In the genomic region with DNA sequence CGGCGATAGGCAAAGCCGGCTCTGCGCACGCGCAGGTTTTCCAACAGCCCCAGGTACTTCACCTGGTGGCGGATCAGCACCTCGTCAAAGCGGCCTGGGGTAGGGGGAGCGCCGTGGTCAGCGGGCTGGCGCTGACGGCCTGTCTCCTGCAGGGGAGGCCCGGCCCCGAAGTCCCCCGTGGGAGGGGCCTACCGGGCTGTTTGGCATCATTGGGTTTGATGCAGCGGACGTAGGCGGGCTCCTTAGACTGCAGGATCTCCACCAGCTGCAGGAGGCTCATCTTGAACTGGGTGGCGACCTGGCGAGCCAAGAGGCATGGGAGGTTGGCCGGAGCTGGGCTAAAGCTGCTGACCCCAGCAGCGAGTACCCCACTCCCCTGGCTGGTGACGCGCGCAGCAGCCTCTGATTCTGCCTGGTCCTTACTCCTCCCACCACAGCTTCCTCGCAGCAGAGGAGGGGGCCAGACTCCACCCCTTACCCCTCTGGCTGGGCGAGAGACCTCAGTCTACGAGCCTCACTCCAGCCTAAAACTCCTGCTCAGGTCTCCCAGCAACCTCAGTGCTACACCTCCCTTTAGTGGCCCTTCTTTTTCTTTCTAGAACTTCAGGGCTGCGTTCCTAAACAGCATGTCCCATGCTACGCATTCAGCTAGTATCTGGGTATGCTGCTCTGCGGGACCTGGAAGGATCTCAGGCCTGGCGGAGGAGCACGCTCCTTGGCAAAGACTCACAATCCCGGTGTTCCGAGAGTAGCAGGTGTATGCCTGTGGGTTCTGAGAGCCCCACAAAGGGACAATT, we compare ENCODE assay signal across 1 cellular context.
A peak's percentile ranks its signal among the peaks of the same experiment; 100 is the strongest.
TF ChIP-seq lines count a peak whose summit lies in the region.

No MANE protein-coding gene starts in this region.

TF ChIP-seq in GM12878, 131 proteins besides CTCF, POLR2A, EP300 and RAD21:
- TF ChIP-seq POLR2AphosphoS5 (IDR thresholded peaks at IDR 0.05; ENCODE audit: low read length) (0 out of 2 replicates have a peak, but pooled peaks have one; percentile 52), CBX5 (IDR thresholded peaks at IDR 0.05; ENCODE audit: low read depth) (no peak), MTA3 (IDR thresholded peaks at IDR 0.05; ENCODE audit: borderline replicate concordance, low read length) (no peak)
- TF ChIP-seq, protein P1, sequence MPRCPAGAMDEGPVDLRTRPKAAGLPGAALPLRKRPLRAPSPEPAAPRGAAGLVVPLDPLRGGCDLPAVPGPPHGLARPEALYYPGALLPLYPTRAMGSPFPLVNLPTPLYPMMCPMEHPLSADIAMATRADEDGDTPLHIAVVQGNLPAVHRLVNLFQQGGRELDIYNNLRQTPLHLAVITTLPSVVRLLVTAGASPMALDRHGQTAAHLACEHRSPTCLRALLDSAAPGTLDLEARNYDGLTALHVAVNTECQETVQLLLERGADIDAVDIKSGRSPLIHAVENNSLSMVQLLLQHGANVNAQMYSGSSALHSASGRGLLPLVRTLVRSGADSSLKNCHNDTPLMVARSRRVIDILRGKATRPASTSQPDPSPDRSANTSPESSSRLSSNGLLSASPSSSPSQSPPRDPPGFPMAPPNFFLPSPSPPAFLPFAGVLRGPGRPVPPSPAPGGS (IDR thresholded peaks at IDR 0.05; ENCODE audit: borderline replicate concordance, insufficient read depth, low read depth, low read length, poor library complexity, severe bottlenecking): no peak
- TF ChIP-seq, protein P2, sequence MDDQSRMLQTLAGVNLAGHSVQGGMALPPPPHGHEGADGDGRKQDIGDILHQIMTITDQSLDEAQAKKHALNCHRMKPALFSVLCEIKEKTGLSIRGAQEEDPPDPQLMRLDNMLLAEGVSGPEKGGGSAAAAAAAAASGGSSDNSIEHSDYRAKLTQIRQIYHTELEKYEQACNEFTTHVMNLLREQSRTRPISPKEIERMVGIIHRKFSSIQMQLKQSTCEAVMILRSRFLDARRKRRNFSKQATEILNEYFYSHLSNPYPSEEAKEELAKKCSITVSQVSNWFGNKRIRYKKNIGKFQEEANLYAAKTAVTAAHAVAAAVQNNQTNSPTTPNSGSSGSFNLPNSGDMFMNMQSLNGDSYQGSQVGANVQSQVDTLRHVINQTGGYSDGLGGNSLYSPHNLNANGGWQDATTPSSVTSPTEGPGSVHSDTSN (IDR thresholded peaks at IDR 0.05; ENCODE audit: insufficient replicate concordance, low read depth, low read length): no peak
